ENCODE assay signal across 15 cellular contexts in genomic region chr15:25858952-25859760, GRCh38. TPM values are rescaled to one million over a fixed set of nuclear protein-coding genes. Genes with fewer than 3 reads are reported as not detected.
DNase-seq lines count a peak whose midpoint lies in the region; ATAC-seq and TF ChIP-seq lines count a peak whose summit lies in the region.
"Had no signal": no experiment of that assay in that cellular context is flagged by ENCODE, and none has a peak within 500 bp of the region (broad histone marks: within the 10 kb centered on the region; RNA-seq: fewer than 3 reads in every experiment).

No MANE protein-coding gene starts in this region.

- no peak for TF ChIP-seq CTCF in upper lobe of left lung (IDR thresholded peaks at IDR 0.05)

- no peak for TF ChIP-seq EP300 in upper lobe of left lung (IDR thresholded peaks at IDR 0.05)

- H3K27ac ChIP-seq in muscle layer of colon (ENCODE audit: low read depth, low read length) (peak overlapping the region; percentile 68), upper lobe of left lung (peak overlapping the region in 3 of 4 donors; percentile 32 to 86 (median 78))
- H3K27ac ChIP-seq: cardiac muscle cell, epithelial cell of prostate, neutrophil had no signal

- H3K4me1 ChIP-seq in muscle layer of colon (ENCODE audit: insufficient read depth, low read length) (peaks cover 33% of the 10 kb centered on the region), upper lobe of left lung (peaks cover 11 to 49% (median 26%) of the 10 kb centered on the region in 4 donors)

- H3K4me3 Mint-ChIP-seq in activated naive CD4-positive, alpha-beta T cell treated with anti-CD3 and anti-CD28 coated beads, Interleukin-2, amount 10 ng/mL, durations not matched to agents 7 days and 5 days: peak overlapping the region; percentile 98
- H3K4me3 Mint-ChIP-seq in activated naive CD8-positive, alpha-beta T cell treated with anti-CD3 and anti-CD28 coated beads for 36 hours: peak overlapping the region; percentile 93

- no peak for DNase-seq in activated naive CD4-positive, alpha-beta T cell treated with anti-CD3 and anti-CD28 coated beads, Interleukin-2, amount 10 ng/mL, durations not matched to agents 7 days and 5 days
- no peak for DNase-seq in activated naive CD4-positive, alpha-beta T cell treated with Interleukin-2 at 50 U/mL for 16 hours
- DNase-seq in activated naive CD8-positive, alpha-beta T cell treated with anti-CD3 and anti-CD28 coated beads for 36 hours: no peak
- peak in 1 of 2 donors; percentile 41 for DNase-seq in upper lobe of left lung
- DNase-seq in NCI-H345 (lab: John Stamatoyannopoulos, UW): no peak
- no peak for DNase-seq in HT-29 (ENCODE audit: low spot score)
- DNase-seq: Kasumi-1, left ventricle myocardium superior, NCI-H1694 treated with DMSO at 0.1 percent for 48 hours, NCI-H69 had no signal

- H3K9me3 ChIP-seq in muscle layer of colon (ENCODE audit: low read length) (no peaks in the 10 kb centered on the region), upper lobe of left lung (no peaks in the 10 kb centered on the region)
- H3K9me3 ChIP-seq: neutrophil had no signal

- CTCF ChIA-PET in activated naive CD4-positive, alpha-beta T cell treated with anti-CD3 and anti-CD28 coated beads, Interleukin-2, amount 10 ng/mL, durations not matched to agents 7 days and 5 days (lab: Charles Lee): interaction anchor here (0.6 to 1.7 kb wide), 5 partner anchors 8 to 411 kb away, joined by 3 to 5 read pairs (median 3); no protein-coding TSS in a partner anchor

- H3K27me3 ChIP-seq in muscle layer of colon (ENCODE audit: control insufficient read depth in 1 of 2, insufficient read depth in 2 of 2, low read length in 2 of 2) (no peaks in the 10 kb centered on the region), upper lobe of left lung (no peaks in the 10 kb centered on the region)

- H3K9ac ChIP-seq in muscle layer of colon (ENCODE audit: low read length): no peak overlapping the region

- H3K9me3 Mint-ChIP-seq in activated naive CD4-positive, alpha-beta T cell treated with anti-CD3 and anti-CD28 coated beads, Interleukin-2, amount 10 ng/mL, durations not matched to agents 7 days and 5 days: no peaks in the 10 kb centered on the region
- H3K9me3 Mint-ChIP-seq in activated naive CD8-positive, alpha-beta T cell treated with anti-CD3 and anti-CD28 coated beads for 36 hours: peaks cover 8% of the 10 kb centered on the region

- H3K36me3 Mint-ChIP-seq in activated naive CD4-positive, alpha-beta T cell treated with anti-CD3 and anti-CD28 coated beads, Interleukin-2, amount 10 ng/mL, durations not matched to agents 7 days and 5 days: peaks cover 68% of the 10 kb centered on the region
- H3K36me3 Mint-ChIP-seq in activated naive CD8-positive, alpha-beta T cell treated with anti-CD3 and anti-CD28 coated beads for 36 hours: peaks cover 67% of the 10 kb centered on the region

- 47 to 55% methylated on average over 10 to 13 of the region's 13 CpGs for WGBS in upper lobe of left lung, 2 donors

- H3K27ac Mint-ChIP-seq in activated naive CD4-positive, alpha-beta T cell treated with anti-CD3 and anti-CD28 coated beads, Interleukin-2, amount 10 ng/mL, durations not matched to agents 7 days and 5 days: peak overlapping the region; percentile 99
- peak overlapping the region; percentile 94 for H3K27ac Mint-ChIP-seq in activated naive CD8-positive, alpha-beta T cell treated with anti-CD3 and anti-CD28 coated beads for 36 hours

- H3K27me3 Mint-ChIP-seq in activated naive CD4-positive, alpha-beta T cell treated with anti-CD3 and anti-CD28 coated beads, Interleukin-2, amount 10 ng/mL, durations not matched to agents 7 days and 5 days: peaks cover 9% of the 10 kb centered on the region
- no peaks in the 10 kb centered on the region for H3K27me3 Mint-ChIP-seq in activated naive CD8-positive, alpha-beta T cell treated with anti-CD3 and anti-CD28 coated beads for 36 hours

- H3K4me3 ChIP-seq in muscle layer of colon (ENCODE audit: low read depth in 1 of 2, low read length in 2 of 2) (peak overlapping the region in 1 of 2 donors; percentile 76), upper lobe of left lung (peak overlapping the region in 1 of 4 donors; percentile 74)
- H3K4me3 ChIP-seq: cardiac muscle cell had no signal

- no peak for TF ChIP-seq POLR2A in upper lobe of left lung (IDR thresholded peaks at IDR 0.05)

- H3K4me1 Mint-ChIP-seq in activated naive CD4-positive, alpha-beta T cell treated with anti-CD3 and anti-CD28 coated beads, Interleukin-2, amount 10 ng/mL, durations not matched to agents 7 days and 5 days: peaks cover 74% of the 10 kb centered on the region
- peaks cover 63% of the 10 kb centered on the region for H3K4me1 Mint-ChIP-seq in activated naive CD8-positive, alpha-beta T cell treated with anti-CD3 and anti-CD28 coated beads for 36 hours

- H3K36me3 ChIP-seq in muscle layer of colon (ENCODE audit: insufficient read depth, low read length) (peaks cover 7% of the 10 kb centered on the region), upper lobe of left lung (no peaks in the 10 kb centered on the region)
- H3K36me3 ChIP-seq: cardiac muscle cell, neutrophil had no signal

- ATAC-seq in upper lobe of left lung (ENCODE audit: low FRiP score in 2 of 2): no peak
- ATAC-seq in HG03039 (IDR thresholded peaks at IDR 0.05; ENCODE audit: unreplicated experiment): no peak
- ATAC-seq: left ventricle myocardium superior had no signal

RNA-seq across cellular contexts. Expression of gene ATP10A, which starts 4.0 kb away (rescaled TPM):
- total RNA-seq in activated naive CD8-positive, alpha-beta T cell treated with anti-CD3 and anti-CD28 coated beads for 36 hours: 10 to 100 TPM; 23.9 to 26.8 TPM
- total RNA-seq in upper lobe of left lung: 10 to 100 TPM; 17.8 to 62.4 (median 32.3) TPM
- total RNA-seq in HT-29 (2014; rRNA removed; shearing (Covaris generic)): not detected in 2 replicates
- total RNA-seq: cardiac muscle cell had no signal

Comparison
In these comparisons a context has a peak if more than half of its experiments do, and no peak if none do; other contexts are left out.
1. RNA of gene ATP10A, which starts 4.0 kb away (total RNA-seq): 17.8 to 62.4 TPM in upper lobe of left lung and 23.9 to 26.8 TPM in activated naive CD8-positive, alpha-beta T cell treated with anti-CD3 and anti-CD28 coated beads for 36 hours; not detected in HT-29; every median in the first group is over 10 times any median in the second.